In the genomic region with DNA sequence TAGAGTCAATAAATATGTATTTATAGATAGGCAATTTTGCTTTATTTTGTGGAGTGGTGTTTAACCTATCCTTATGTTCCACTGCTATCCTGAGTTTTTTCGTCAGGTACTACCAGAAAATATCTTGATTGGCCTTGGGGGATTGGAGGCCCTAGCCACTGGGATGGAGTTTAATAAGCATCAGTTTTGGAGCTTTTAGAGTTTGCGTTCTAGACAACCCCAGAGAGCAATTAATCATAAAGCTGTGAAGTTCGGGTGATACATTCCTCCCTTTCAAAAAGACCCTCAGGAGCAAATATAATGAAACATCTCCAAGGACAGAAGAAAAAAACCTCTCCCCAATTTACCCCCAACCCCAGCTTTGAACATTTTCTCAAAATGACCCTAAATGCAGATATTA, we compare ENCODE assay signal across 8 cellular contexts. TPM values are rescaled to one million over a fixed set of nuclear protein-coding genes. Genes with fewer than 3 reads are reported as not detected.
"Had no signal": no experiment of that assay in that cellular context is flagged by ENCODE, and none has a peak within 500 bp of the region (broad histone marks: within the 10 kb centered on the region; RNA-seq: fewer than 3 reads in every experiment).

A gene (plus strand): TSS at position 301 of the 400 bp plus-strand sequence. CDS start 6,700 bp downstream, outside the sequence.

- DNase-seq: IMR-90, KBM-7 had no signal

- H3K4me1 Mint-ChIP-seq: IgD-negative memory B cell had no signal

- H3K27ac Mint-ChIP-seq: IgD-negative memory B cell had no signal

- H3K27ac ChIP-seq: HL-60 had no signal

- H3K9me3 Mint-ChIP-seq: IgD-negative memory B cell had no signal

- H3K4me3 Mint-ChIP-seq: IgD-negative memory B cell had no signal

- H3K36me3 Mint-ChIP-seq: IgD-negative memory B cell had no signal

- H3K4me3 ChIP-seq: K562 had no signal

- ATAC-seq: HepG2, K562 had no signal

RNA-seq across cellular contexts. Expression of the gene that starts here (rescaled TPM):
- total RNA-seq: HepG2, HT-29, HT1080, IMR-90, K562 had no signal
